26 cellular contexts compared by ENCODE assay signal in the genomic region with DNA sequence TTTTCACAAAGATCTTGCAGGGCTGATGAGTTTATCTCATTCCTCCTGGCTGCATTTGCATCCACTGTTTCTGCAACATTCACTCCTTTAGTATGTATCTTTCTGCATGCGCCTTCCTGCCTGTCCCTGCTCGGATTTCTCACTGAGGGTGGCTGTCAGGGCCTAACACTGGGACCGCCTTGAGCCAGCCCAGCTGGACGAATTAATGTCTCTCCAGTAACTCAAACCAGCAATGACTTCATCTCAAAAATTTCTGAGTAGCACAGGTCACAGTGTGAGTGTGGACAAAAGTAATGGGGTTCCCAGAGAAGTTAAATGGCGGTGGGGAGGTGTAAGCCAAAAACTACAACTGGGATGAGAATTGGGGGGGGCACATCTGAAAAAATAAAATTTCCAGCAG.
DNase-seq lines count a peak whose midpoint lies in the region; ATAC-seq and TF ChIP-seq lines count a peak whose summit lies in the region.
"Had no signal": no experiment of that assay in that cellular context is flagged by ENCODE, and none has a peak within 500 bp of the region (broad histone marks: within the 10 kb centered on the region; RNA-seq: fewer than 3 reads in every experiment).

No MANE protein-coding gene starts in this region.

- TF ChIP-seq CTCF in chondrocyte (IDR thresholded peaks at IDR 0.05) = no peak
- TF ChIP-seq CTCF in left ventricle myocardium inferior (IDR thresholded peaks at IDR 0.05; ENCODE audit: borderline replicate concordance) = no peak
- TF ChIP-seq CTCF in nephron progenitor cell (IDR thresholded peaks at IDR 0.05) = no peak
- no peak for TF ChIP-seq CTCF in type B pancreatic cell (conservative IDR thresholded peaks at IDR 0.05)

- H3K27me3 Mint-ChIP-seq in chondrocyte (ENCODE audit: low read depth) (peaks cover 17% of the 10 kb centered on the region), nephron progenitor cell (ENCODE audit: low read depth, poor library complexity) (peaks cover 20% of the 10 kb centered on the region), type B pancreatic cell (peaks cover 23% of the 10 kb centered on the region)
- H3K27me3 Mint-ChIP-seq: stimulated activated naive B cell treated with anti-CD40 and anti-IgM and Interleukin-4, amounts not matched to agents 10 μg/mL and 1 μg/mL and 100 μg/mL, for 72 hours had no signal

- H3K36me3 Mint-ChIP-seq in chondrocyte (ENCODE audit: low read depth) = no peaks in the 10 kb centered on the region
- no peaks in the 10 kb centered on the region for H3K36me3 Mint-ChIP-seq in nephron progenitor cell (ENCODE audit: low read depth)
- H3K36me3 Mint-ChIP-seq in type B pancreatic cell = no peaks in the 10 kb centered on the region
- H3K36me3 Mint-ChIP-seq: stimulated activated naive B cell treated with anti-CD40 and anti-IgM and Interleukin-4, amounts not matched to agents 10 μg/mL and 1 μg/mL and 100 μg/mL, for 72 hours had no signal

- DNase-seq in chondrocyte (ENCODE audit: low spot score) (no peak), left ventricle myocardium inferior (peak; percentile 77), nephron progenitor cell (no peak), type B pancreatic cell (ENCODE audit: extremely low spot score, unreplicated experiment) (no peak), NCI-H1930 (lab: John Stamatoyannopoulos, UW) (no peak), COLO668 (lab: John Stamatoyannopoulos, UW; ENCODE audit: unreplicated experiment) (no peak)
- DNase-seq: activated naive CD4-positive, alpha-beta T cell treated with anti-CD3 and anti-CD28 coated beads for 36 hours; activated T-cell treated with anti-CD3 and anti-CD28 coated beads, Interleukin-2, amount 50 U/mL, for 72 hours; amniotic stem cell; cortex of kidney; HCEC 1CT; NCI-H146; NCI-H2171; NCI-H524 treated with DMSO at 0.1 percent for 48 hours; spleen; stimulated activated CD4-positive, alpha-beta T cell treated with anti-CD3 and anti-CD28 coated beads, Interleukin-4, amount 100 ng/mL, for 1 hour; stimulated activated naive B cell treated with anti-CD40 and anti-IgM and Interleukin-4, amounts not matched to agents 10 μg/mL and 1 μg/mL and 100 μg/mL, for 72 hours; testis had no signal

- H3K27ac Mint-ChIP-seq in chondrocyte (ENCODE audit: unreplicated experiment) = peak overlapping the region; percentile 65
- H3K27ac Mint-ChIP-seq in nephron progenitor cell = peak overlapping the region; percentile 6
- peak overlapping the region; percentile 12 for H3K27ac Mint-ChIP-seq in type B pancreatic cell
- H3K27ac Mint-ChIP-seq: activated naive CD4-positive, alpha-beta T cell treated with anti-CD3 and anti-CD28 coated beads for 36 hours; activated T-cell treated with anti-CD3 and anti-CD28 coated beads, Interleukin-2, amount 50 U/mL, for 72 hours; stimulated activated naive B cell treated with anti-CD40 and anti-IgM and Interleukin-4, amounts not matched to agents 10 μg/mL and 1 μg/mL and 100 μg/mL, for 72 hours had no signal

- H3K27me3 ChIP-seq in left ventricle myocardium inferior (ENCODE audit: low read depth) = peaks cover 41% of the 10 kb centered on the region
- H3K27me3 ChIP-seq: breast epithelium, testis, uterus had no signal

- H3K4me3 Mint-ChIP-seq in chondrocyte (ENCODE audit: unreplicated experiment) (no peak overlapping the region), nephron progenitor cell (peak overlapping the region; percentile 24), type B pancreatic cell (peak overlapping the region; percentile 8)
- H3K4me3 Mint-ChIP-seq: activated naive CD4-positive, alpha-beta T cell treated with anti-CD3 and anti-CD28 coated beads for 36 hours; activated T-cell treated with anti-CD3 and anti-CD28 coated beads, Interleukin-2, amount 50 U/mL, for 72 hours; stimulated activated naive B cell treated with anti-CD40 and anti-IgM and Interleukin-4, amounts not matched to agents 10 μg/mL and 1 μg/mL and 100 μg/mL, for 72 hours had no signal

- H3K9me3 Mint-ChIP-seq in chondrocyte (ENCODE audit: low read depth) = no peaks in the 10 kb centered on the region
- no peaks in the 10 kb centered on the region for H3K9me3 Mint-ChIP-seq in nephron progenitor cell
- no peaks in the 10 kb centered on the region for H3K9me3 Mint-ChIP-seq in type B pancreatic cell
- H3K9me3 Mint-ChIP-seq: activated naive CD4-positive, alpha-beta T cell treated with anti-CD3 and anti-CD28 coated beads for 36 hours; activated T-cell treated with anti-CD3 and anti-CD28 coated beads, Interleukin-2, amount 50 U/mL, for 72 hours; stimulated activated naive B cell treated with anti-CD40 and anti-IgM and Interleukin-4, amounts not matched to agents 10 μg/mL and 1 μg/mL and 100 μg/mL, for 72 hours had no signal

- H3K36me3 ChIP-seq in left ventricle myocardium inferior = no peaks in the 10 kb centered on the region
- H3K36me3 ChIP-seq: breast epithelium, neutrophil, spleen, uterus had no signal

- H3K27ac ChIP-seq in left ventricle myocardium inferior (replicated peaks) = peak overlapping the region; percentile 76
- H3K27ac ChIP-seq: breast epithelium, C4-2B, KMS-11, neutrophil, spleen, testis, uterus had no signal

- no peak overlapping the region for H3K4me3 ChIP-seq in left ventricle myocardium inferior
- H3K4me3 ChIP-seq: breast epithelium, spleen, testis, uterus had no signal

- H3K4me1 Mint-ChIP-seq in chondrocyte (ENCODE audit: low read depth) (peaks cover 35% of the 10 kb centered on the region), nephron progenitor cell (peaks cover 51% of the 10 kb centered on the region), type B pancreatic cell (ENCODE audit: unreplicated experiment) (peaks cover 41% of the 10 kb centered on the region)
- H3K4me1 Mint-ChIP-seq: stimulated activated naive B cell treated with anti-CD40 and anti-IgM and Interleukin-4, amounts not matched to agents 10 μg/mL and 1 μg/mL and 100 μg/mL, for 72 hours had no signal

- H3K4me1 ChIP-seq in left ventricle myocardium inferior = peaks cover 21% of the 10 kb centered on the region
- H3K4me1 ChIP-seq: breast epithelium, spleen, testis, uterus had no signal

- intact Hi-C loops in left ventricle myocardium inferior (cut with micrococcal nuclease) = loop anchor here (10.0 kb wide), 2 partner anchors 98 to 952 kb away; no protein-coding TSS in a partner anchor

- no peak for ATAC-seq in GM21381 (IDR thresholded peaks at IDR 0.05; ENCODE audit: unreplicated experiment)
- ATAC-seq: activated CD4-positive, CD25-positive, alpha-beta regulatory T cell treated with anti-CD3 and anti-CD28 coated beads, Interleukin-2, amount 50 U/mL, for 24 hours; activated T-cell treated with anti-CD3 and anti-CD28 coated beads, Interleukin-2, amount 50 U/mL, for 72 hours; Panc1; stimulated activated naive B cell treated with anti-CD40 and anti-IgM and Interleukin-4, amounts not matched to agents 10 μg/mL and 1 μg/mL and 100 μg/mL, for 72 hours had no signal

- H3K9me3 ChIP-seq in left ventricle myocardium inferior (replicated peaks) = no peaks in the 10 kb centered on the region
- H3K9me3 ChIP-seq: breast epithelium, neutrophil, spleen, testis, uterus had no signal

Comparison
In these comparisons a context has a peak if more than half of its experiments do, and no peak if none do; other contexts are left out.
1. H3K27ac Mint-ChIP-seq: peak in every context shown above with its lines; median percentile 65 in chondrocyte; 12 in type B pancreatic cell; 6 in nephron progenitor cell.